26 cellular contexts compared by ENCODE assay signal in genomic region chr12:54294914-54295566, GRCh38. TPM values are rescaled to one million over a fixed set of nuclear protein-coding genes. Genes with fewer than 3 reads are reported as not detected.
DNase-seq lines count a peak whose midpoint lies in the region; ATAC-seq and TF ChIP-seq lines count a peak whose summit lies in the region.
"Had no signal": no experiment of that assay in that cellular context is flagged by ENCODE, and none has a peak within 500 bp of the region (broad histone marks: within the 10 kb centered on the region; RNA-seq: fewer than 3 reads in every experiment).

No MANE protein-coding gene starts in this region.

- WGBS in suprapubic skin, result 79% methylated on average over 9 of the region's 9 CpGs

- peak overlapping the region; percentile 0 for H3K4me3 Mint-ChIP-seq in natural killer cell treated with Interleukin-12 subunit alpha and Interleukin-12 subunit beta and Interleukin-15 and Interleukin-18, amount 100 ng/mL, for 72 hours
- H3K4me3 Mint-ChIP-seq in natural killer cell, result no peak overlapping the region
- H3K4me3 Mint-ChIP-seq in neural progenitor cell, result peak overlapping the region; percentile 4
- H3K4me3 Mint-ChIP-seq: activated CD4-positive, alpha-beta T cell treated with anti-CD3 and anti-CD28 coated beads, Interleukin-2, amount 10 ng/mL, durations not matched to agents 24 days and 14 days; activated naive CD8-positive, alpha-beta T cell treated with anti-CD3 and anti-CD28 coated beads, Interleukin-2, amount 50 U/mL, for 24 hours; activated T-cell treated with anti-CD3 and anti-CD28 coated beads, Interleukin-2, amount 50 U/mL, for 24 hours; B cell; stimulated activated naive CD8-positive, alpha-beta T cell treated with anti-CD3 and anti-CD28 coated beads, Interleukin-15, Interleukin-2, amounts not matched to agents 100 ng/mL and 50 ng/mL, for 24 hours had no signal

- ATAC-seq in natural killer cell treated with Interleukin-12 subunit alpha and Interleukin-12 subunit beta and Interleukin-15 and Interleukin-18, amount 100 ng/mL, for 72 hours, result no peak
- no peak for ATAC-seq in natural killer cell
- ATAC-seq in SK-N-SH treated with all-trans-retinoic acid at 6 μM for 48 hours, result no peak

- no peaks in the 10 kb centered on the region for H3K27me3 ChIP-seq in neural progenitor cell
- H3K27me3 ChIP-seq in MG63, result 0 out of 2 replicates have a peak, but pooled peaks cover 2% of the 10 kb centered on the region
- H3K27me3 ChIP-seq in suprapubic skin, result peaks cover 5% of the 10 kb centered on the region

- H3K9me3 Mint-ChIP-seq in natural killer cell treated with Interleukin-12 subunit alpha and Interleukin-12 subunit beta and Interleukin-15 and Interleukin-18, amount 100 ng/mL, for 72 hours, result no peaks in the 10 kb centered on the region
- H3K9me3 Mint-ChIP-seq in natural killer cell (no peaks in the 10 kb centered on the region), neural progenitor cell (no peaks in the 10 kb centered on the region)
- H3K9me3 Mint-ChIP-seq: activated CD4-positive, alpha-beta T cell treated with anti-CD3 and anti-CD28 coated beads, Interleukin-2, amount 10 ng/mL, durations not matched to agents 24 days and 14 days; activated naive CD8-positive, alpha-beta T cell treated with anti-CD3 and anti-CD28 coated beads, Interleukin-2, amount 50 U/mL, for 24 hours; activated T-cell treated with anti-CD3 and anti-CD28 coated beads, Interleukin-2, amount 50 U/mL, for 24 hours; stimulated activated naive CD8-positive, alpha-beta T cell treated with anti-CD3 and anti-CD28 coated beads, Interleukin-15, Interleukin-2, amounts not matched to agents 100 ng/mL and 50 ng/mL, for 24 hours had no signal

- peaks cover 6 to 7% of the 10 kb centered on the region in 2 donors for H3K27me3 Mint-ChIP-seq in natural killer cell treated with Interleukin-12 subunit alpha and Interleukin-12 subunit beta and Interleukin-15 and Interleukin-18, amount 100 ng/mL, for 72 hours
- H3K27me3 Mint-ChIP-seq in natural killer cell (ENCODE audit: low read depth in 2 of 2) (peaks cover 6 to 8% of the 10 kb centered on the region in 2 donors), neural progenitor cell (ENCODE audit: insufficient read depth, low read depth) (peaks cover 13% of the 10 kb centered on the region)

- H3K4me3 ChIP-seq in neural progenitor cell (no peak overlapping the region), MG63 (no peak overlapping the region), suprapubic skin (no peak overlapping the region)
- H3K4me3 ChIP-seq: lung, psoas muscle, tibial artery had no signal

- H3F3A ChIP-seq in neural progenitor cell (ENCODE audit: low read depth), result peaks cover 16% of the 10 kb centered on the region

- no peak overlapping the region for H3K4me2 ChIP-seq in neural progenitor cell

- TF ChIP-seq POLR2A in suprapubic skin (IDR thresholded peaks at IDR 0.05), result no peak

- H3K9me3 ChIP-seq in neural progenitor cell (ENCODE audit: low read depth) (no peaks in the 10 kb centered on the region), MG63 (no peaks in the 10 kb centered on the region), suprapubic skin (no peaks in the 10 kb centered on the region)
- H3K9me3 ChIP-seq: Caco-2, psoas muscle, tibial artery had no signal

- TF ChIP-seq EP300 in suprapubic skin (IDR thresholded peaks at IDR 0.05), result no peak

- H3K4me1 Mint-ChIP-seq in natural killer cell treated with Interleukin-12 subunit alpha and Interleukin-12 subunit beta and Interleukin-15 and Interleukin-18, amount 100 ng/mL, for 72 hours (ENCODE audit: low read depth in 2 of 2), result peaks cover 18 to 31% of the 10 kb centered on the region in 2 donors
- H3K4me1 Mint-ChIP-seq in natural killer cell (peaks cover 18 to 39% of the 10 kb centered on the region in 2 donors), neural progenitor cell (peaks cover 16% of the 10 kb centered on the region)

- H3K27ac ChIP-seq in cingulate gyrus (ENCODE audit: low read depth, low read length) (peak overlapping the region; percentile 80), neural progenitor cell (no peak overlapping the region), suprapubic skin (no peak overlapping the region)
- H3K27ac ChIP-seq: psoas muscle, tibial artery, VCaP had no signal

- H3K27ac Mint-ChIP-seq in natural killer cell treated with Interleukin-12 subunit alpha and Interleukin-12 subunit beta and Interleukin-15 and Interleukin-18, amount 100 ng/mL, for 72 hours, result peak overlapping the region in 1 of 2 donors; percentile 26
- H3K27ac Mint-ChIP-seq in natural killer cell (peak overlapping the region in 1 of 2 donors; percentile 8), neural progenitor cell (no peak overlapping the region)
- H3K27ac Mint-ChIP-seq: activated CD4-positive, alpha-beta T cell treated with anti-CD3 and anti-CD28 coated beads, Interleukin-2, amount 10 ng/mL, durations not matched to agents 24 days and 14 days; activated naive CD8-positive, alpha-beta T cell treated with anti-CD3 and anti-CD28 coated beads, Interleukin-2, amount 50 U/mL, for 24 hours; activated T-cell treated with anti-CD3 and anti-CD28 coated beads, Interleukin-2, amount 50 U/mL, for 24 hours; B cell; stimulated activated naive CD8-positive, alpha-beta T cell treated with anti-CD3 and anti-CD28 coated beads, Interleukin-15, Interleukin-2, amounts not matched to agents 100 ng/mL and 50 ng/mL, for 24 hours had no signal

- TF ChIP-seq CTCF in natural killer cell (IDR thresholded peaks at IDR 0.05) (no peak), neural progenitor cell (IDR thresholded peaks at IDR 0.05) (no peak), suprapubic skin (IDR thresholded peaks at IDR 0.05) (no peak)

- intact Hi-C loops in natural killer cell (cut with micrococcal nuclease), result loop anchor here (1.0 kb wide), 2 partner anchors 29 to 73 kb away; no protein-coding TSS in a partner anchor

- DNase-seq in natural killer cell treated with Interleukin-12 subunit alpha and Interleukin-12 subunit beta and Interleukin-15 and Interleukin-18, amount 100 ng/mL, for 72 hours (ENCODE audit: low spot score), result peak; percentile 12
- DNase-seq in natural killer cell, result no peak
- no peak for DNase-seq in neural progenitor cell (ENCODE audit: low spot score)
- DNase-seq in MG63, result no peak
- no peak for DNase-seq in suprapubic skin (ENCODE audit: low spot score in 2 of 2)
- no peak for DNase-seq in dedifferentiated amniotic fluid mesenchymal stem cell (ENCODE audit: extremely low spot score)
- DNase-seq: DMS79 treated with DMSO at 0.1 percent for 48 hours, HCEC 1CT, KG1, NCI-H1436 treated with DMSO at 0.1 percent for 48 hours, NCI-H2107, NCI-H446 treated with DMSO at 0.1 percent for 48 hours, SW 1271 had no signal

- no peak overlapping the region for H2AFZ ChIP-seq in neural progenitor cell (replicated peaks)

- H3K9ac ChIP-seq in neural progenitor cell, result no peak overlapping the region

- H3K4me1 ChIP-seq in neural progenitor cell, result peaks cover 9% of the 10 kb centered on the region
- no peaks in the 10 kb centered on the region for H3K4me1 ChIP-seq in suprapubic skin

- H3K36me3 ChIP-seq in neural progenitor cell, result no peaks in the 10 kb centered on the region
- H3K36me3 ChIP-seq in MG63, result no peaks in the 10 kb centered on the region
- H3K36me3 ChIP-seq in suprapubic skin, result no peaks in the 10 kb centered on the region
- H3K36me3 ChIP-seq: tibial artery had no signal

- H3K79me2 ChIP-seq in neural progenitor cell (ENCODE audit: low read depth), result peaks cover 3% of the 10 kb centered on the region

- no peaks in the 10 kb centered on the region for H4K20me1 ChIP-seq in neural progenitor cell (ENCODE audit: low read depth)

- H3K36me3 Mint-ChIP-seq in natural killer cell treated with Interleukin-12 subunit alpha and Interleukin-12 subunit beta and Interleukin-15 and Interleukin-18, amount 100 ng/mL, for 72 hours, result no peaks in the 10 kb centered on the region
- H3K36me3 Mint-ChIP-seq in natural killer cell, result no peaks in the 10 kb centered on the region
- H3K36me3 Mint-ChIP-seq in neural progenitor cell, result no peaks in the 10 kb centered on the region

TF ChIP-seq in SK-N-SH treated with all-trans-retinoic acid at 6 μM for 48 hours, 23 proteins besides CTCF, POLR2A, EP300 and RAD21 (continues in another document):
- no peak for TF ChIP-seq PPARA (CRISPR knock-in tag; IDR thresholded peaks at IDR 0.05; ENCODE audit: borderline replicate concordance)
- no peak for TF ChIP-seq BACH2 (CRISPR knock-in tag; IDR thresholded peaks at IDR 0.05; ENCODE audit: borderline replicate concordance)
- TF ChIP-seq CSDC2 (CRISPR knock-in tag; IDR thresholded peaks at IDR 0.05), result no peak

RNA-seq across cellular contexts. Expression of gene NFE2, which starts 5.8 kb away (rescaled TPM):
- total RNA-seq in natural killer cell treated with Interleukin-12 subunit alpha and Interleukin-12 subunit beta and Interleukin-15 and Interleukin-18, amount 100 ng/mL, for 72 hours, result 1 to 10 TPM in 1 of 2 donors, not detected in 1; 3.7 TPM
- total RNA-seq in natural killer cell (10 to 100 TPM in 1 of 3 donors, 1 to 10 TPM in 2; 2.0 to 15.4 (median 2.0) TPM), neural progenitor cell (ENCODE audit: low replicate concordance) (2.8 and 4.3 TPM in 2 replicates), suprapubic skin (1 to 10 TPM; 1.4 to 8.6 (median 6.3) TPM)
- 0.13 TPM in 1 of 2 replicates, not detected in the other for total RNA-seq in MG63 (2014; rRNA removed; shearing (Covaris generic); ENCODE audit: low replicate concordance)
- total RNA-seq: A673; activated CD4-positive, alpha-beta T cell treated with anti-CD3 and anti-CD28 coated beads, Interleukin-2, amount 10 ng/mL, durations not matched to agents 24 days and 14 days; B cell had no signal

RNA-seq across cellular contexts. Expression of gene HNRNPA1, which starts 14.5 kb away (rescaled TPM):
- total RNA-seq in natural killer cell treated with Interleukin-12 subunit alpha and Interleukin-12 subunit beta and Interleukin-15 and Interleukin-18, amount 100 ng/mL, for 72 hours, result 1,000 to 10,000 TPM in 1 of 2 donors, 100 to 1,000 TPM in 1; 997 to 1,580 TPM
- total RNA-seq in natural killer cell (1,000 to 10,000 TPM; 1,172 to 1,525 (median 1,292) TPM), neural progenitor cell (ENCODE audit: low replicate concordance) (1,779 and 2,341 TPM in 2 replicates), suprapubic skin (100 to 1,000 TPM; 331 to 613 (median 394) TPM)
- total RNA-seq in MG63 (2014; rRNA removed; shearing (Covaris generic); ENCODE audit: low replicate concordance), result 84.7 and 146 TPM in 2 replicates

RNA-seq across cellular contexts. Expression of gene CBX5, which starts 15.1 kb away (rescaled TPM):
- total RNA-seq in natural killer cell treated with Interleukin-12 subunit alpha and Interleukin-12 subunit beta and Interleukin-15 and Interleukin-18, amount 100 ng/mL, for 72 hours, result 10 to 100 TPM; 65.6 to 73.6 TPM
- 10 to 100 TPM; 30.8 to 42.3 (median 36.5) TPM for total RNA-seq in natural killer cell
- 232 and 288 TPM in 2 replicates for total RNA-seq in neural progenitor cell (ENCODE audit: low replicate concordance)
- 20.5 and 26.6 TPM in 2 replicates for total RNA-seq in MG63 (2014; rRNA removed; shearing (Covaris generic); ENCODE audit: low replicate concordance)
- 10 to 100 TPM; 23.7 to 45.7 (median 33.6) TPM for total RNA-seq in suprapubic skin

RNA-seq across cellular contexts. Expression of gene COPZ1, which starts 29.9 kb away (rescaled TPM):
- 100 to 1,000 TPM; 111 to 158 TPM for total RNA-seq in natural killer cell treated with Interleukin-12 subunit alpha and Interleukin-12 subunit beta and Interleukin-15 and Interleukin-18, amount 100 ng/mL, for 72 hours
- total RNA-seq in natural killer cell (10 to 100 TPM; 66.3 to 83.6 (median 79.7) TPM), neural progenitor cell (ENCODE audit: low replicate concordance) (197 and 219 TPM in 2 replicates), suprapubic skin (10 to 100 TPM; 70.9 to 89.0 (median 77.6) TPM)
- total RNA-seq in MG63 (2014; rRNA removed; shearing (Covaris generic); ENCODE audit: low replicate concordance), result 243 and 381 TPM in 2 replicates
